Comparison of ENCODE assay signal across 12 cellular contexts in the genomic region with DNA sequence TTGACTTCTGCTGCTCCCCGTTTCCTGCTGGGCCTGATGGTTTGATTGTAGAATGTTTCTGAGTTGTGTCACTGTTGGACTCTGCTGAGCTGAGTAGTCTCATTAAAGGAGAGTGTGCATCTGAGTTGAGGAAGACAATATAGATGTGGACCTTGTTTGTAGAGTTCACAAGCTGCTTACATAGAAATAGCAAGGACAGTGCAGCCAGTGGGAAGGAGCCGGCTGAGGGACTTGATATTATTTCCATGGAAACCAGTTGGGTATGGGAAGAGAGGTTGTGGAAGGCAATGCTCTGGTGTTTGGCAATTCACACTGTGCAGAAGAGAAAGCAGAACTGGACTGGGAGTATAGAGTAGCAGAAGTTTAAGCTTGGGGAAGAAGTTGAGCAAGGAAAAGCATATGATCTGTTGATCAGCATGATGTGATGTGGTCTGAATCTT. TPM values are rescaled to one million over a fixed set of nuclear protein-coding genes. Genes with fewer than 3 reads are reported as not detected.
A peak's percentile ranks its signal among the peaks of the same experiment; 100 is the strongest.
DNase-seq lines count a peak whose midpoint lies in the region; ATAC-seq and TF ChIP-seq lines count a peak whose summit lies in the region.
"Had no signal": no experiment of that assay in that cellular context is flagged by ENCODE, and none has a peak within 500 bp of the region (broad histone marks: within the 10 kb centered on the region; RNA-seq: fewer than 3 reads in every experiment).

No MANE protein-coding gene starts in this region.

- DNase-seq in activated naive CD4-positive, alpha-beta T cell treated with anti-CD3 and anti-CD28 coated beads for 36 hours, result no peak
- DNase-seq in activated naive CD4-positive, alpha-beta T cell treated with anti-CD3 and anti-CD28 coated beads, Interleukin-2, amount 50 U/mL, for 16 hours, result no peak
- DNase-seq in left ventricle myocardium inferior (no peak), thyroid gland (no peak), COLO668 (lab: John Stamatoyannopoulos, UW; ENCODE audit: unreplicated experiment) (no peak), HUDEP-2 (lab: John Stamatoyannopoulos, UW; ENCODE audit: unreplicated experiment in 76 of 76) (no peak), foreskin keratinocyte (no peak)
- DNase-seq: activated effector memory CD4-positive, alpha-beta T cell treated with Interleukin-2 at 50 U/mL for 16 hours; BE2C; hippocampal formation; NCI-H446 treated with DMSO at 0.1 percent for 48 hours had no signal

- H3K4me3 ChIP-seq in left ventricle myocardium inferior, result no peak overlapping the region
- H3K4me3 ChIP-seq in thyroid gland (replicated peaks in 1 of 3), result no peak overlapping the region

- H3K4me3 Mint-ChIP-seq in activated naive CD4-positive, alpha-beta T cell treated with anti-CD3 and anti-CD28 coated beads for 36 hours, result peak overlapping the region; percentile 7

- no peak for ATAC-seq in foreskin keratinocyte

- H3K27me3 ChIP-seq in left ventricle myocardium inferior (ENCODE audit: low read depth) (no peaks in the 10 kb centered on the region), thyroid gland (no peaks in the 10 kb centered on the region), foreskin keratinocyte (no peaks in the 10 kb centered on the region)
- H3K27me3 ChIP-seq: BE2C had no signal

- no peak for TF ChIP-seq CTCF in VCaP (conservative IDR thresholded peaks at IDR 0.05)
- TF ChIP-seq CTCF in left ventricle myocardium inferior (IDR thresholded peaks at IDR 0.05; ENCODE audit: borderline replicate concordance), result no peak
- TF ChIP-seq CTCF in thyroid gland (IDR thresholded peaks at IDR 0.05), result no peak
- TF ChIP-seq CTCF in foreskin keratinocyte (conservative IDR thresholded peaks at IDR 0.05), result no peak

- H3K4me1 Mint-ChIP-seq in activated naive CD4-positive, alpha-beta T cell treated with anti-CD3 and anti-CD28 coated beads for 36 hours (ENCODE audit: low read depth), result peaks cover 73% of the 10 kb centered on the region

- H3K9me3 ChIP-seq in left ventricle myocardium inferior (replicated peaks), result no peaks in the 10 kb centered on the region
- H3K9me3 ChIP-seq in thyroid gland, result no peaks in the 10 kb centered on the region
- H3K9me3 ChIP-seq: BE2C had no signal

- CTCF ChIA-PET in activated naive CD4-positive, alpha-beta T cell treated with anti-CD3 and anti-CD28 coated beads for 36 hours (lab: Charles Lee), result interaction anchor here (1.7 kb wide), 1 partner anchor 10 kb away, joined by 6 read pairs; no protein-coding TSS in a partner anchor

- intact Hi-C loops in activated naive CD4-positive, alpha-beta T cell treated with anti-CD3 and anti-CD28 coated beads for 36 hours (cut with micrococcal nuclease), result no loop called here
- intact Hi-C loops in left ventricle myocardium inferior (cut with micrococcal nuclease) (loop anchor here (10.0 kb wide), 1 partner anchor 51 kb away; no protein-coding TSS in a partner anchor), thyroid gland (cut with DNase I) (no loop called here)

- H3K27me3 Mint-ChIP-seq in activated naive CD4-positive, alpha-beta T cell treated with anti-CD3 and anti-CD28 coated beads for 36 hours (ENCODE audit: low read depth), result no peaks in the 10 kb centered on the region

- TF ChIP-seq POLR2A in thyroid gland (IDR thresholded peaks at IDR 0.05), result no peak

- peaks cover 5% of the 10 kb centered on the region for H3K36me3 Mint-ChIP-seq in activated naive CD4-positive, alpha-beta T cell treated with anti-CD3 and anti-CD28 coated beads for 36 hours (ENCODE audit: low read depth)

- H3K27ac ChIP-seq in VCaP (peak overlapping the region; percentile 73), left ventricle myocardium inferior (replicated peaks) (peak overlapping the region; percentile 89), thyroid gland (peak overlapping the region in 2 of 3 donors; percentile 13), foreskin keratinocyte (no peak overlapping the region)

- WGBS in thyroid gland, 2 donors, result 64 to 65% methylated on average over 2 of the region's 2 CpGs

- H3K27ac Mint-ChIP-seq in activated naive CD4-positive, alpha-beta T cell treated with anti-CD3 and anti-CD28 coated beads for 36 hours, result peak overlapping the region; percentile 93

- H3K9me3 Mint-ChIP-seq in activated naive CD4-positive, alpha-beta T cell treated with anti-CD3 and anti-CD28 coated beads for 36 hours, result no peaks in the 10 kb centered on the region

- H3K4me1 ChIP-seq in left ventricle myocardium inferior (peaks cover 91% of the 10 kb centered on the region), thyroid gland (peaks cover 67 to 94% of the 10 kb centered on the region in 2 donors), foreskin keratinocyte (peaks cover 39% of the 10 kb centered on the region)
- H3K4me1 ChIP-seq: BE2C had no signal

- H3K36me3 ChIP-seq in left ventricle myocardium inferior, result no peaks in the 10 kb centered on the region
- H3K36me3 ChIP-seq in thyroid gland, result no peaks in the 10 kb centered on the region
- H3K36me3 ChIP-seq: BE2C had no signal

RNA-seq across cellular contexts. Expression of gene IGF2R, which starts 14.8 kb away (rescaled TPM):
- total RNA-seq in activated naive CD4-positive, alpha-beta T cell treated with anti-CD3 and anti-CD28 coated beads for 36 hours, result 10 to 100 TPM; 42.1 to 44.5 TPM
- total RNA-seq in left ventricle myocardium inferior (66.8 TPM), thyroid gland (100 to 1,000 TPM in 2 of 4 donors, 10 to 100 TPM in 2; 82.1 to 104 (median 94.2) TPM), foreskin keratinocyte (65.6 and 66.5 TPM in 2 replicates)
- polyA plus RNA-seq in foreskin keratinocyte, result 15.9 and 21.2 TPM in 2 replicates
